ENCODE assay signal across 8 cellular contexts in the genomic region with DNA sequence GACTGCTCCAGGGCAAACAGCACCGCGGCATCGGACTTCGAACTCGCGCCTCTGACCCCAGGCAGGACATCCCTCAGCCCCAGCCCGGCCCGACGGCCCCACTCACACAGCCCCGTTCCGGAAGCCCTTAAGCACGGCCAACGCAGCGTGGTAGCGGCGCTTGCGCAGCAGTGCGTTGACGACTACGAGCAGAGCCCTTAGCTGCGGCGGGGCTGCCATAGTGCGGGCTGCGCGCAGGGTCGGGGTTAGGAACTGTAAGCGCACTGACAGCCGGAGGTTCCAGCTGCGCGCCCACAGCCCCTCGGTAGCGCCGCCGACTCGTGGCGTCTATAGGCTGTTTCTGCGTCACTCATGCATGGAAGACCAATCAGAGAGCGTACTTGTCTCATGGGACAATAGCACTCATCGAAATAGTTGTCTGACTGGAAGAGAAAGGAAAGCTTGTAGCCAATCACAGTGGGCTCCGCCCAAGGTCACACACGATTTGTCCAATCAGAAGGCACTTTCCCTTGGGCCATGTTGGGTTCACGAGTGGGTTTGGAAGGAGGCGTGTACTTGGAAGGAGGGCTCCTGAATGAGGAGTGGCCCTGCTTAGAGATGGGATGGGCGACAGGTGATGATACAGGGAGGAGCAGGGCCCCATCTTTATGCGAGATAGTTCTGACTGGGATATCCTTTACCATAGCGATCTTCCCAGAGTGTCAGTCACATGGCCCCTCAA. TPM values are rescaled to one million over a fixed set of nuclear protein-coding genes. Genes with fewer than 3 reads are reported as not detected.
DNase-seq lines count a peak whose midpoint lies in the region; ATAC-seq, FAIRE-seq and TF ChIP-seq lines count a peak whose summit lies in the region.

A gene with protein sequence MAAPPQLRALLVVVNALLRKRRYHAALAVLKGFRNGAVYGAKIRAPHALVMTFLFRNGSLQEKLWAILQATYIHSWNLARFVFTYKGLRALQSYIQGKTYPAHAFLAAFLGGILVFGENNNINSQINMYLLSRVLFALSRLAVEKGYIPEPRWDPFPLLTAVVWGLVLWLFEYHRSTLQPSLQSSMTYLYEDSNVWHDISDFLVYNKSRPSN (minus strand): TSS at position 322 of the 721 bp plus-strand sequence. CDS start 103 bp downstream, at position 219.

- H3K4me1 ChIP-seq in NT2/D1 (ENCODE audit: insufficient read depth, insufficient read length) = no peaks in the 10 kb centered on the region
- H3K4me1 ChIP-seq in endothelial cell of umbilical vein (ENCODE audit: control insufficient read depth, extremely low read depth, insufficient read depth, low read length) = peaks cover 2% of the 10 kb centered on the region

- H3K9me3 Mint-ChIP-seq in mesothelial cell of epicardium = peaks cover 3% of the 10 kb centered on the region

- ATAC-seq in GM21367 (IDR thresholded peaks at IDR 0.05; ENCODE audit: unreplicated experiment) = peak; percentile 86

- peaks cover 4% of the 10 kb centered on the region for H3K4me1 Mint-ChIP-seq in mesothelial cell of epicardium

- no peaks in the 10 kb centered on the region; the same call in 1 of the 2 replicates for H3K9me3 ChIP-seq in NT2/D1 (ENCODE audit: insufficient read depth, low read length)
- H3K9me3 ChIP-seq in endothelial cell of umbilical vein (replicated peaks; ENCODE audit: control insufficient read depth, insufficient read depth, low read length) = no peaks in the 10 kb centered on the region

- H3K4me3 ChIP-seq in NT2/D1 (ENCODE audit: insufficient read length, low read depth) (peak within 1 kb of the TSS; percentile 50), endothelial cell of umbilical vein (replicated peaks in 1 of 3; ENCODE audit: insufficient read depth in 1 of 3, low read depth in 1 of 3, low read length in 3 of 3) (peak within 1 kb of the TSS in 2 of 3 experiments; percentile 34 to 68)

- POLR2A ChIA-PET in endothelial cell of umbilical vein (lab: Charles Lee) = no interaction called here

- CTCF ChIA-PET in endothelial cell of umbilical vein (lab: Charles Lee) = interaction anchor here (0.7 to 2.7 kb wide), 6 partner anchors 12 to 273 kb away, joined by 3 to 10 read pairs (median 4); a partner anchor contains a TSS

- peak; percentile 100 for DNase-seq in COLO829 (ENCODE audit: low spot score)
- peak; percentile 97 for DNase-seq in HT1080 (ENCODE audit: low read depth)
- DNase-seq in NT2/D1 (ENCODE audit: low read depth, low spot score) = peak; percentile 85
- peak; percentile 89 for DNase-seq in activated CD8-positive, alpha-beta memory T cell treated with anti-CD3 and anti-CD28 coated beads, Interleukin-2, amount 50 U/mL, for 48 hours
- peak; percentile 97 for DNase-seq in endothelial cell of umbilical vein (ENCODE audit: low read depth, low spot score)
- DNase-seq in mesothelial cell of epicardium (ENCODE audit: low spot score in 2 of 2, unreplicated experiment in 2 of 2) = peak; percentile 44 to 66
- DNase-seq in stimulated activated CD8-positive, alpha-beta memory T cell treated with anti-CD3 and anti-CD28 coated beads, Interleukin-15, amount 100 ng/mL, for 48 hours (ENCODE audit: low read depth in 2 of 2) = peak; percentile 80 to 81

- H3K9ac ChIP-seq in NT2/D1 (ENCODE audit: insufficient read length, low read depth) = peak within 1 kb of the TSS; percentile 47
- H3K9ac ChIP-seq in endothelial cell of umbilical vein (replicated peaks; ENCODE audit: extremely low read depth, insufficient read depth, low read length) = no peak within 1 kb of the TSS

- H3K9me1 ChIP-seq in endothelial cell of umbilical vein (replicated peaks; ENCODE audit: control insufficient read depth, extremely low read depth, insufficient read depth, low read length) = no peaks in the 10 kb centered on the region

- peak within 1 kb of the TSS; percentile 71 for H3K4me3 Mint-ChIP-seq in mesothelial cell of epicardium

- no peaks in the 10 kb centered on the region for H3K79me2 ChIP-seq in endothelial cell of umbilical vein (ENCODE audit: control insufficient read depth, insufficient read depth, low read length)

- peak; percentile 56 for TF ChIP-seq POLR2A in endothelial cell of umbilical vein (IDR thresholded peaks at IDR 0.05; ENCODE audit: low read depth, low read length)

- no peak within 1 kb of the TSS for H3K27ac ChIP-seq in endothelial cell of umbilical vein (ENCODE audit: insufficient read depth, low read depth, low read length)

- peak; percentile 100 for FAIRE-seq in endothelial cell of umbilical vein (lab: Jason Lieb, UNC)

- no peaks in the 10 kb centered on the region for H3K36me3 Mint-ChIP-seq in mesothelial cell of epicardium

- no peaks in the 10 kb centered on the region for H3K36me3 ChIP-seq in NT2/D1 (ENCODE audit: insufficient read depth, insufficient read length, low read length)
- H3K36me3 ChIP-seq in endothelial cell of umbilical vein (ENCODE audit: control insufficient read depth in 2 of 2, extremely low read depth in 1 of 2, insufficient read depth in 2 of 2, low read length in 2 of 2) = no peaks in the 10 kb centered on the region

- no peaks in the 10 kb centered on the region for H3K27me3 Mint-ChIP-seq in mesothelial cell of epicardium (ENCODE audit: low read depth)

- no TSS peak for BruUV-seq in endothelial cell of umbilical vein (replicated peaks; lab: Mats Ljungman, UMichigan)

- H2AFZ ChIP-seq in endothelial cell of umbilical vein (ENCODE audit: low read depth, low read length) = peak within 1 kb of the TSS; percentile 94

- no peaks in the 10 kb centered on the region for H4K20me1 ChIP-seq in endothelial cell of umbilical vein (replicated peaks; ENCODE audit: control insufficient read depth, extremely low read depth, insufficient read depth, low read length)

- dilution Hi-C loops in endothelial cell of umbilical vein (cut with MboI; ENCODE audit: extremely low pct_ligation_motif_present, low sequenced_read_pairs) = no loop called here

- peak within 1 kb of the TSS; percentile 65 for H3K27ac Mint-ChIP-seq in mesothelial cell of epicardium

- peaks cover 3% of the 10 kb centered on the region for H3K27me3 ChIP-seq in NT2/D1 (ENCODE audit: insufficient read depth, insufficient read length)
- no peaks in the 10 kb centered on the region for H3K27me3 ChIP-seq in endothelial cell of umbilical vein (ENCODE audit: control insufficient read depth in 2 of 2, insufficient read depth in 2 of 2, low read length in 2 of 2)

- peak within 1 kb of the TSS; percentile 29 for H3K4me2 ChIP-seq in endothelial cell of umbilical vein (ENCODE audit: insufficient read depth, low read length)

- no peak for TF ChIP-seq CTCF in endothelial cell of umbilical vein (IDR thresholded peaks at IDR 0.05; ENCODE audit: extremely low read depth in 1 of 2, insufficient read depth in 1 of 2, low read depth in 1 of 2, low read length in 2 of 2)
- TF ChIP-seq CTCF in mesothelial cell of epicardium (IDR thresholded peaks at IDR 0.05; ENCODE audit: unreplicated experiment) = no peak

- intact Hi-C loops in endothelial cell of umbilical vein (cut with micrococcal nuclease) = no loop called here

TF ChIP-seq in endothelial cell of umbilical vein, 7 proteins besides CTCF, POLR2A, EP300 and RAD21:
- TF ChIP-seq EZH2 (IDR thresholded peaks at IDR 0.05; ENCODE audit: borderline replicate concordance, low read depth, low read length, severe bottlenecking) = no peak
- no peak for TF ChIP-seq JUN (IDR thresholded peaks at IDR 0.05; ENCODE audit: borderline replicate concordance, insufficient read depth, insufficient read length, low read depth)
- TF ChIP-seq POLR2AphosphoS5 (IDR thresholded peaks at IDR 0.05; ENCODE audit: insufficient read depth, low read depth, low read length) = peak; percentile 56
- TF ChIP-seq GATA2 (IDR thresholded peaks at IDR 0.05; ENCODE audit: insufficient read depth, insufficient read length, low read depth, low read length) = no peak
- TF ChIP-seq, protein P1, sequence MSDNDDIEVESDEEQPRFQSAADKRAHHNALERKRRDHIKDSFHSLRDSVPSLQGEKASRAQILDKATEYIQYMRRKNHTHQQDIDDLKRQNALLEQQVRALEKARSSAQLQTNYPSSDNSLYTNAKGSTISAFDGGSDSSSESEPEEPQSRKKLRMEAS (IDR thresholded peaks at IDR 0.05; ENCODE audit: insufficient read depth, insufficient read length) = no peak
TF ChIP-seq in endothelial cell of umbilical vein: peak in this region for 1.

RNA-seq across cellular contexts. Expression of the gene that starts here (rescaled TPM):
- 5.1 and 5.6 TPM in 2 replicates for total RNA-seq in HT1080 (2014; rRNA removed; shearing (Covaris generic))
- polyA plus RNA-seq in HT1080 (2015; cell fraction: cytosol; rRNA removed) = 3.8 and 4.1 TPM in 2 replicates
- 2.8 and 4.0 TPM in 2 replicates for polyA plus RNA-seq in HT1080 (2015; cell fraction: nucleus; rRNA removed)
- total RNA-seq in endothelial cell of umbilical vein (6.9 and 8.1 TPM in 2 replicates), mesothelial cell of epicardium (7.0 to 7.5 TPM (median 7.4 TPM) in 3 replicates)
- polyA plus RNA-seq in endothelial cell of umbilical vein = 8.0 and 8.5 TPM in 2 replicates
- 4.9 and 5.9 TPM in 2 replicates for polyA plus RNA-seq in endothelial cell of umbilical vein (2011; cell fraction: cytosol; rRNA removed)
- 2.2 and 2.4 TPM in 2 replicates for polyA plus RNA-seq in endothelial cell of umbilical vein (2011; cell fraction: nucleus; rRNA removed)
- polyA plus RNA-seq in endothelial cell of umbilical vein (2012) = 5.6 and 5.9 TPM in 2 replicates
- polyA minus RNA-seq in endothelial cell of umbilical vein = 5.5 and 5.7 TPM in 2 replicates
- 6.0 TPM for polyA minus RNA-seq in endothelial cell of umbilical vein (2011; cell fraction: cytosol; rRNA and poly(A)+ RNA removed)
- polyA minus RNA-seq in endothelial cell of umbilical vein (2011; cell fraction: nucleus; rRNA and poly(A)+ RNA removed) = 0.72 and 1.3 TPM in 2 replicates
